Comparison of ENCODE assay signal across 25 cellular contexts in the genomic region with DNA sequence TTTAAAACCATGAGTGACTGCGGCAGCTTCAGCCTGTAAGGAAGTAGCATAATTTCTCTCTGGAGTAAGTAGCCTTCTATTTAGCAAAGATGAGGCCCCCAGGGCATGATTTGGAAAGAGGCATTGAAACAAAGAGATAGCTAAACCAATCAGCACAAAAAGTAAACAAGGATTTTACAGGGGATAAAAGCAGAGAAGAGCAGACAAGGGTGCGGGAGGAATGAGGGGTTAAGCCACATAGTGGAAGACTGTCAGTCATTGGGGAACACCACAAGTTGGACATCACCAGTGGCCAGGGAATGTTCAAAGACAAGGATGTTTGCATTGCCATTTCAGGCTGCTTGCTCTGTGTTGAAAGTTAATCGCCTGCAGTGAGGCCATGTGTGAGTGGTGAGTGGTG. TPM values are rescaled to one million over a fixed set of nuclear protein-coding genes. Genes with fewer than 3 reads are reported as not detected.
DNase-seq lines count a peak whose midpoint lies in the region; ATAC-seq and TF ChIP-seq lines count a peak whose summit lies in the region.
"Had no signal": no experiment of that assay in that cellular context is flagged by ENCODE, and none has a peak within 500 bp of the region (broad histone marks: within the 10 kb centered on the region; RNA-seq: fewer than 3 reads in every experiment).

No MANE protein-coding gene starts in this region.

- H3K4me3 Mint-ChIP-seq in CD14-positive monocyte = no peak overlapping the region
- H3K4me3 Mint-ChIP-seq: activated T-cell treated with anti-CD3 and anti-CD28 coated beads, Interleukin-2, amount 50 U/mL, for 24 hours; immature natural killer cell had no signal

- peaks cover 0 to 3% (median 0%) of the 10 kb centered on the region in 7 donors for H3K9me3 Mint-ChIP-seq in CD14-positive monocyte
- H3K9me3 Mint-ChIP-seq: activated T-cell treated with anti-CD3 and anti-CD28 coated beads, Interleukin-2, amount 50 U/mL, for 24 hours had no signal

- TF ChIP-seq CTCF in epithelial cell of esophagus (IDR thresholded peaks at IDR 0.05; ENCODE audit: insufficient read depth, low read depth, low read length, missing control alignments) (no peak), CD14-positive monocyte (IDR thresholded peaks at IDR 0.05) (no peak)

- no peak for ATAC-seq in Right ventricle myocardium inferior
- ATAC-seq: gastrocnemius medialis, left lobe of liver had no signal

- no peaks in the 10 kb centered on the region for H3K4me1 Mint-ChIP-seq in CD14-positive monocyte
- H3K4me1 Mint-ChIP-seq: immature natural killer cell had no signal

- peaks cover 2 to 6% (median 2%) of the 10 kb centered on the region in 3 donors for H3K27me3 Mint-ChIP-seq in CD14-positive monocyte (ENCODE audit: low read depth in 3 of 3)

- DNase-seq in COLO829 (ENCODE audit: low spot score) (peak; percentile 45), ELR (ENCODE audit: low read depth) (peak; percentile 8), OCI-M1 (lab: John Stamatoyannopoulos, UW) (peak; percentile 0), epithelial cell of esophagus (ENCODE audit: low read depth) (peak; percentile 31), CD14-positive monocyte (ENCODE audit: low spot score) (no peak), AML-193 (lab: John Stamatoyannopoulos, UW) (no peak), posterior vena cava (ENCODE audit: low spot score) (no peak), Right ventricle myocardium inferior (ENCODE audit: missing footprints) (no peak)
- DNase-seq: activated CD4-positive, alpha-beta T cell treated with anti-CD3 and anti-CD28 coated beads for 48 hours; activated T-cell treated with anti-CD3 and anti-CD28 coated beads, Interleukin-2, amount 50 U/mL, for 24 hours; adrenal gland; C1 segment of cervical spinal cord; esophagus squamous epithelium; gastrocnemius medialis; hippocampal formation; immature natural killer cell; MG63; NK-92 treated with Interleukin-12 subunit alpha and Interleukin-12 subunit beta, amount 100 ng/mL, for 24 hours; Peyer's patch; stimulated activated CD4-positive, alpha-beta T cell treated with anti-CD3 and anti-CD28 coated beads, Interleukin-4, amount 100 ng/mL, for 4 hours; stimulated activated naive CD4-positive, alpha-beta T cell treated with Interleukin-2 at 50 U/mL for 16 hours; T-helper 2 cell had no signal

- H3K4me3 ChIP-seq in epithelial cell of esophagus (ENCODE audit: low read length) = no peak overlapping the region
- H3K4me3 ChIP-seq: adrenal gland, breast epithelium, esophagus squamous epithelium, gastrocnemius medialis, MG63, Peyer's patch, vagina had no signal

- intact Hi-C loops in CD14-positive monocyte (cut with micrococcal nuclease) (no loop called here), posterior vena cava (cut with DNase I) (no loop called here), Right ventricle myocardium inferior (cut with DNase I) (no loop called here)

- H3K27ac Mint-ChIP-seq in CD14-positive monocyte = no peak overlapping the region
- H3K27ac Mint-ChIP-seq: activated T-cell treated with anti-CD3 and anti-CD28 coated beads, Interleukin-2, amount 50 U/mL, for 24 hours; immature natural killer cell had no signal

- no peaks in the 10 kb centered on the region for H3K36me3 Mint-ChIP-seq in CD14-positive monocyte

RNA-seq across cellular contexts. Expression of gene C5orf63, which starts 24.0 kb away (rescaled TPM):
- 1 to 10 TPM in 1 of 2 donors, not detected in 1; 1.5 TPM for polyA plus RNA-seq in CD14-positive monocyte
- total RNA-seq in posterior vena cava (1 to 10 TPM; 3.3 to 4.2 TPM), Right ventricle myocardium inferior (11.4 TPM)

Comparison
In these comparisons a context has a peak if more than half of its experiments do, and no peak if none do; other contexts are left out.
1. DNase-seq: peak in COLO829 (single experiment), ELR (single experiment), OCI-M1 (single experiment) and epithelial cell of esophagus (single experiment); none in CD14-positive monocyte (single experiment), AML-193 (0 of 2), posterior vena cava (single experiment) and Right ventricle myocardium inferior (single experiment).